Comparison of ENCODE assay signal across 18 cellular contexts in genomic region chr2:60474301-60474700, GRCh38.
A peak's percentile ranks its signal among the peaks of the same experiment; 100 is the strongest.
DNase-seq lines count a peak whose midpoint lies in the region; ATAC-seq, FAIRE-seq and TF ChIP-seq lines count a peak whose summit lies in the region.
"Had no signal": no experiment of that assay in that cellular context is flagged by ENCODE, and none has a peak within 500 bp of the region (broad histone marks: within the 10 kb centered on the region; RNA-seq: fewer than 3 reads in every experiment).

No MANE protein-coding gene starts in this region.

- H4K91ac ChIP-seq in H1 (replicated peaks; ENCODE audit: insufficient read length, low read length), result no peak overlapping the region

- H3K4ac ChIP-seq in H1 (replicated peaks; ENCODE audit: insufficient read length, low read depth, low read length), result no peak overlapping the region

- DNase-seq in GM23338 (ENCODE audit: low spot score), result no peak
- DNase-seq in H1 (ENCODE audit: low read depth in 1 of 2, low spot score in 2 of 2), result no peak
- no peak for DNase-seq in naive B cell
- DNase-seq in erythroblast (lab: John Stamatoyannopoulos, UW), result no peak
- DNase-seq in NCI-H2107 (lab: John Stamatoyannopoulos, UW), result no peak
- DNase-seq: 8988T; AML-193; Calu3; CD4-positive, CD25-positive, alpha-beta regulatory T cell; DMS79 had no signal

- peak overlapping the region; percentile 34 for H3K27ac ChIP-seq in GM23338 (ENCODE audit: low read depth)
- H3K27ac ChIP-seq in H1 (ENCODE audit: low read depth, low read length), result no peak overlapping the region
- H3K27ac ChIP-seq: BLaER1 treated with 17β-estradiol and CSF1 and Interleukin-3, amounts not matched to agents 10 nM and 100 nM had no signal

- H2BK20ac ChIP-seq in H1 (ENCODE audit: low read length), result no peak overlapping the region

- H2BK15ac ChIP-seq in H1 (ENCODE audit: low read length), result no peak overlapping the region

- no peak for TF ChIP-seq POLR2A in H1 (IDR thresholded peaks at IDR 0.05; ENCODE audit: control extremely low read depth in 1 of 2, low read depth in 2 of 2, low read length in 2 of 2)
- TF ChIP-seq POLR2A in erythroblast (IDR thresholded peaks at IDR 0.05; ENCODE audit: low read length), result no peak

- no peaks in the 10 kb centered on the region for H3K9me2 ChIP-seq in GM23338 (ENCODE audit: insufficient read depth)

- no peaks in the 10 kb centered on the region for H3F3A ChIP-seq in GM23338 (replicated peaks; ENCODE audit: low read depth)

- TF ChIP-seq EP300 in H1 (IDR thresholded peaks at IDR 0.05; ENCODE audit: borderline replicate concordance in 1 of 2, low read depth in 2 of 2, low read length in 2 of 2), result no peak

- H2AK5ac ChIP-seq in H1 (ENCODE audit: low read depth, low read length), result no peak overlapping the region

- no peak overlapping the region for H3K9ac ChIP-seq in H1 (replicated peaks in 1 of 4; ENCODE audit: extremely low read depth in 1 of 4, low read depth in 3 of 4, low read length in 3 of 4)
- H3K9ac ChIP-seq: BLaER1 treated with 17β-estradiol and CSF1 and Interleukin-3, amounts not matched to agents 10 nM and 100 nM had no signal

- H4K5ac ChIP-seq in H1 (ENCODE audit: insufficient read length, low read depth, low read length), result no peak overlapping the region

- no peak overlapping the region for H2BK12ac ChIP-seq in H1 (ENCODE audit: low read depth, low read length)

- 39% methylated on average over 2 of the region's 2 CpGs; no CpG with 5 or more reads in 1 of the 2 experiments for WGBS in H1 (ENCODE audit: extremely low coverage in 1 of 2, insufficient coverage in 1 of 2, insufficient read length in 1 of 2, insufficient replicate concordance in 2 of 2, low coverage in 1 of 2, low lambda C conversion rate in 2 of 2, missing lambda C conversion rate in 1 of 2), 2 experiments

- peaks cover 14% of the 10 kb centered on the region for H3K79me1 ChIP-seq in H1 (ENCODE audit: low read depth, low read length)

- CTCF ChIA-PET in H1 (lab: Charles Lee; ENCODE audit: partially characterized antibody), result interaction anchor here (0.6 to 1.4 kb wide), 4 partner anchors 10 to 75 kb away, joined by 3 to 5 read pairs (median 4); no protein-coding TSS in a partner anchor

- no peaks in the 10 kb centered on the region; the same call in 2 of the 3 replicates for H3K9me3 Mint-ChIP-seq in GM23338
- no peaks in the 10 kb centered on the region for H3K9me3 Mint-ChIP-seq in IgD-negative memory B cell
- H3K9me3 Mint-ChIP-seq in naive B cell, result no peaks in the 10 kb centered on the region

- H4K8ac ChIP-seq in H1 (ENCODE audit: extremely low read depth, insufficient read depth, low read length), result no peak overlapping the region

- FAIRE-seq in H1 (lab: Jason Lieb, UNC), result no peak
- FAIRE-seq: GM12878, GM18507, H54, K562 had no signal

- no peak overlapping the region for H3K23ac ChIP-seq in H1 (ENCODE audit: insufficient read length)

- H3K27me3 ChIP-seq in GM23338 (ENCODE audit: insufficient read depth) (peaks cover 31% of the 10 kb centered on the region), H1 (replicated peaks in 1 of 4; ENCODE audit: control insufficient read depth in 3 of 4, extremely low read depth in 1 of 4, insufficient read depth in 3 of 4, low read length in 3 of 4) (peaks cover 0 to 2% (median under 1%) of the 10 kb centered on the region in 4 experiments; a peak in 4 of 7 replicates)
- H3K27me3 ChIP-seq: BLaER1 treated with 17β-estradiol and CSF1 and Interleukin-3, amounts not matched to agents 10 nM and 100 nM had no signal

- no peaks in the 10 kb centered on the region; the same call in 1 of the 2 replicates for H3K23me2 ChIP-seq in H1 (ENCODE audit: low read depth, low read length)

- H3K79me2 ChIP-seq in GM23338 (replicated peaks; ENCODE audit: insufficient read depth), result peaks cover 90% of the 10 kb centered on the region
- peaks cover 7 to 86% of the 10 kb centered on the region in 2 experiments for H3K79me2 ChIP-seq in H1 (ENCODE audit: control insufficient read depth in 1 of 2, insufficient read depth in 2 of 2, low read length in 2 of 2)

- H3K18ac ChIP-seq in H1 (ENCODE audit: extremely low read depth, low read length), result no peak overlapping the region

- POLR2A ChIA-PET in H1 (lab: Charles Lee; ENCODE audit: partially characterized antibody), result interaction anchor here (0.7 to 1.3 kb wide), 4 partner anchors 9 to 81 kb away, joined by 3 to 4 read pairs (median 3); no protein-coding TSS in a partner anchor

- no peak overlapping the region for H3K14ac ChIP-seq in H1 (ENCODE audit: insufficient read length)

- peaks cover 93% of the 10 kb centered on the region for H3K4me1 ChIP-seq in GM23338 (ENCODE audit: insufficient read depth)
- H3K4me1 ChIP-seq in H1 (replicated peaks in 1 of 4; ENCODE audit: control insufficient read depth in 3 of 4, insufficient read depth in 4 of 4, low read length in 3 of 4), result peaks cover 22 to 59% (median 57%) of the 10 kb centered on the region in 4 experiments

- no peak for TF ChIP-seq RAD21 in H1 (IDR thresholded peaks at IDR 0.05 in 1 of 2, conservative IDR thresholded peaks at IDR 0.05 in 1 of 2; ENCODE audit: low read depth in 2 of 2, low read length in 2 of 2)

- H3K4me3 Mint-ChIP-seq in GM23338 (peak overlapping the region; percentile 40; the same call in 1 of the 3 replicates), IgD-negative memory B cell (no peak overlapping the region), naive B cell (no peak overlapping the region)
- H3K4me3 Mint-ChIP-seq: CD4-positive, CD25-positive, alpha-beta regulatory T cell had no signal

- H3K4me1 Mint-ChIP-seq in GM23338 (peaks cover 86% of the 10 kb centered on the region), IgD-negative memory B cell (peaks cover 46 to 75% (median 72%) of the 10 kb centered on the region in 3 donors), naive B cell (peaks cover 73 to 97% (median 95%) of the 10 kb centered on the region in 3 donors)
- H3K4me1 Mint-ChIP-seq: CD4-positive, CD25-positive, alpha-beta regulatory T cell had no signal

- H3K36me3 Mint-ChIP-seq in GM23338 (ENCODE audit: low read depth) (peaks cover 11% of the 10 kb centered on the region), IgD-negative memory B cell (peaks cover 1% of the 10 kb centered on the region), naive B cell (peaks cover 10 to 25% of the 10 kb centered on the region in 2 donors)
- H3K36me3 Mint-ChIP-seq: CD4-positive, CD25-positive, alpha-beta regulatory T cell had no signal

- ATAC-seq in GM23338 (no peak), naive B cell (ENCODE audit: low read depth in 2 of 2) (no peak), GM19324 (IDR thresholded peaks at IDR 0.05; ENCODE audit: low FRiP score, unreplicated experiment) (no peak), HG02840 (IDR thresholded peaks at IDR 0.05; ENCODE audit: low FRiP score, unreplicated experiment) (no peak)
- ATAC-seq: GM12878, K562 had no signal

- H2BK5ac ChIP-seq in H1 (ENCODE audit: low read depth, low read length), result 0 out of 2 replicates have a peak overlapping the region, but pooled peaks have one; percentile 48

- no peak overlapping the region for H2BK120ac ChIP-seq in H1 (replicated peaks; ENCODE audit: low read depth, low read length)

- H2AFZ ChIP-seq in GM23338 (no peak overlapping the region), H1 (ENCODE audit: low read length) (no peak overlapping the region)

- H3K9me3 ChIP-seq in H1 (ENCODE audit: insufficient read depth in 2 of 2, low read depth in 1 of 2, low read length in 1 of 2), result no peaks in the 10 kb centered on the region
- H3K9me3 ChIP-seq: BLaER1 treated with 17β-estradiol and CSF1 and Interleukin-3, amounts not matched to agents 10 nM and 100 nM had no signal

- H3K4me3 ChIP-seq in GM23338, result peak overlapping the region; percentile 36
- peak overlapping the region in 1 of 4 experiments; percentile 30; a peak in 2 of 8 replicates for H3K4me3 ChIP-seq in H1 (ENCODE audit: extremely low read depth in 1 of 4, insufficient read depth in 2 of 4, low read depth in 3 of 4, low read length in 4 of 4)
- H3K4me3 ChIP-seq: BLaER1 treated with 17β-estradiol and CSF1 and Interleukin-3, amounts not matched to agents 10 nM and 100 nM; GM12878; K562 had no signal

- H4K20me1 ChIP-seq in GM23338 (replicated peaks; ENCODE audit: insufficient read depth) (peaks cover 52% of the 10 kb centered on the region), H1 (replicated peaks in 1 of 2; ENCODE audit: control insufficient read depth in 1 of 2, insufficient read depth in 2 of 2, low read length in 2 of 2) (peaks cover 19 to 31% of the 10 kb centered on the region in 2 experiments)

- H3K27ac Mint-ChIP-seq in GM23338 (no peak overlapping the region), IgD-negative memory B cell (peak overlapping the region; percentile 63 to 97 (median 80)), naive B cell (peak overlapping the region; percentile 85 to 95 (median 90))
- H3K27ac Mint-ChIP-seq: CD4-positive, CD25-positive, alpha-beta regulatory T cell had no signal

- H3K36me3 ChIP-seq in GM23338 (ENCODE audit: insufficient read depth), result no peaks in the 10 kb centered on the region
- H3K36me3 ChIP-seq in H1 (ENCODE audit: control insufficient read depth in 2 of 4, insufficient read depth in 4 of 4, low read length in 3 of 4), result peaks cover 0 to 9% (median 0%) of the 10 kb centered on the region in 4 experiments; a peak in 1 of 8 replicates

- H3K4me2 ChIP-seq in GM23338, result peak overlapping the region; percentile 72
- peak overlapping the region; percentile 35 to 52; a peak in 2 of 4 replicates for H3K4me2 ChIP-seq in H1 (ENCODE audit: insufficient read depth in 1 of 2, low read depth in 2 of 2, low read length in 2 of 2)
- H3K4me2 ChIP-seq: BLaER1 treated with 17β-estradiol and CSF1 and Interleukin-3, amounts not matched to agents 10 nM and 100 nM had no signal

- no peak overlapping the region for H3K56ac ChIP-seq in H1 (replicated peaks; ENCODE audit: insufficient read length, low read depth, low read length)

- peaks cover 26% of the 10 kb centered on the region for H3K27me3 Mint-ChIP-seq in GM23338 (ENCODE audit: insufficient read depth, low read depth, poor library complexity)
- H3K27me3 Mint-ChIP-seq in IgD-negative memory B cell, result no peaks in the 10 kb centered on the region
- H3K27me3 Mint-ChIP-seq in naive B cell, result no peaks in the 10 kb centered on the region

- no peak for TF ChIP-seq CTCF in GM23338 (conservative IDR thresholded peaks at IDR 0.05; ENCODE audit: low read depth in 2 of 2)
- TF ChIP-seq CTCF in H1 (IDR thresholded peaks at IDR 0.05; ENCODE audit: control extremely low read depth in 1 of 3, insufficient read depth in 1 of 3, low read depth in 1 of 3, low read length in 3 of 3), result no peak

TF ChIP-seq in GM23338, 12 proteins besides CTCF, POLR2A, EP300 and RAD21:
- TF ChIP-seq JUNB (IDR thresholded peaks at IDR 0.05; ENCODE audit: unreplicated experiment) (no peak), NANOG (IDR thresholded peaks at IDR 0.05; ENCODE audit: borderline replicate concordance) (peak; percentile 87)
